In genomic region chr15:80390942-80391341, GRCh38 we compare ENCODE assay signal across 4 cellular contexts. TPM values are rescaled to one million over a fixed set of nuclear protein-coding genes. Genes with fewer than 3 reads are reported as not detected.
"Had no signal": no experiment of that assay in that cellular context is flagged by ENCODE, and none has a peak within 500 bp of the region (broad histone marks: within the 10 kb centered on the region; RNA-seq: fewer than 3 reads in every experiment).

No MANE protein-coding gene starts in this region.

RNA-seq across cellular contexts. Expression of gene ARNT2, which starts 13.2 kb away (rescaled TPM):
- total RNA-seq: activated naive CD4-positive, alpha-beta T cell treated with anti-CD3 and anti-CD28 coated beads, Interleukin-2, amount 50 U/mL, for 72 hours; activated naive CD8-positive, alpha-beta T cell treated with anti-CD3 and anti-CD28 coated beads for 36 hours; activated naive CD8-positive, alpha-beta T cell treated with anti-CD3 and anti-CD28 coated beads, Interleukin-2, amount 10 ng/mL, durations not matched to agents 7 days and 5 days; activated T-helper 2 cell treated with anti-CD3 and anti-CD28 coated beads, Interferon-gamma antibody, Interleukin-2, Interleukin-4, amounts not matched to agents 10 μg/mL and 5 μg/mL and 100 μg/mL, durations not matched to agents 14 hours and 24 hours and 36 hours had no signal
